Comparison of ENCODE assay signal across 1 cellular context in the genomic region with DNA sequence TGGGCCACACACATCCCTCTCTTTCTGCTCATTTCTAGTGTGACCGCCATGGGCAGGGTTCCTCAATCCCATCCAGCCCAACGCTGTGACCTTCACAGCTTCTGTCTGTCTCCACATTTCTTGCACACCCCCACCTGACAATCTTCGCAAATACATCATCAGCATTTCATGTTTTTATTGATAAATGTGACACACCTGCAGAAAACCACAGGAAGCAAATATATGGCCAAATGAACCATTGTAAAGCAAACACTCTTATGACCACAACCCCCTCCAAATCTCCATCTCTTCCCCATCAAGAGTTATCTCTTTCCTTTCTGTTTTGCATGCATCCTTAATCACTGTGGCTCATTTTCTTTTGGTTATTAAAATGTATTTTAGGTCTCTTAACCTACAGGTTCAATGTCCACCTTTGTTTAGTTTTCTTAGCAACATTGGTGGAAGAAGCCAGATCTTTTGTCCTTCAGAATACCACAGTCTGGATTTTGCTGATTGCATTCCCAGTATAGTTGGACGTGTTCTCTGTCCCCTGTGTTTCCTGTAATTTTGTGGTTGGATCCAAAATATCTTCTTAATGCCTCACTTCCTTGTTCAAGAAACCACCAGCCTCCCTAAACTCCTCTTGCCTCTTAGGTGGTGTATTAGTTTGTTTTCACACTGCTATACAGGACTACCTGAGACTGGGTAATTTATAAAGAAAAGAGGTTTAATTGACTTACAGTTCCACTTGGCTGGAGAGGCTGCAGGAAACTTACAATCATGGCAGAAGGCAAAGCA.
TF ChIP-seq lines count a peak whose summit lies in the region.

No MANE protein-coding gene starts in this region.

TF ChIP-seq in HCT116, 20 proteins besides CTCF, POLR2A, EP300 and RAD21 (continued from another document):
- TF ChIP-seq, protein P1, sequence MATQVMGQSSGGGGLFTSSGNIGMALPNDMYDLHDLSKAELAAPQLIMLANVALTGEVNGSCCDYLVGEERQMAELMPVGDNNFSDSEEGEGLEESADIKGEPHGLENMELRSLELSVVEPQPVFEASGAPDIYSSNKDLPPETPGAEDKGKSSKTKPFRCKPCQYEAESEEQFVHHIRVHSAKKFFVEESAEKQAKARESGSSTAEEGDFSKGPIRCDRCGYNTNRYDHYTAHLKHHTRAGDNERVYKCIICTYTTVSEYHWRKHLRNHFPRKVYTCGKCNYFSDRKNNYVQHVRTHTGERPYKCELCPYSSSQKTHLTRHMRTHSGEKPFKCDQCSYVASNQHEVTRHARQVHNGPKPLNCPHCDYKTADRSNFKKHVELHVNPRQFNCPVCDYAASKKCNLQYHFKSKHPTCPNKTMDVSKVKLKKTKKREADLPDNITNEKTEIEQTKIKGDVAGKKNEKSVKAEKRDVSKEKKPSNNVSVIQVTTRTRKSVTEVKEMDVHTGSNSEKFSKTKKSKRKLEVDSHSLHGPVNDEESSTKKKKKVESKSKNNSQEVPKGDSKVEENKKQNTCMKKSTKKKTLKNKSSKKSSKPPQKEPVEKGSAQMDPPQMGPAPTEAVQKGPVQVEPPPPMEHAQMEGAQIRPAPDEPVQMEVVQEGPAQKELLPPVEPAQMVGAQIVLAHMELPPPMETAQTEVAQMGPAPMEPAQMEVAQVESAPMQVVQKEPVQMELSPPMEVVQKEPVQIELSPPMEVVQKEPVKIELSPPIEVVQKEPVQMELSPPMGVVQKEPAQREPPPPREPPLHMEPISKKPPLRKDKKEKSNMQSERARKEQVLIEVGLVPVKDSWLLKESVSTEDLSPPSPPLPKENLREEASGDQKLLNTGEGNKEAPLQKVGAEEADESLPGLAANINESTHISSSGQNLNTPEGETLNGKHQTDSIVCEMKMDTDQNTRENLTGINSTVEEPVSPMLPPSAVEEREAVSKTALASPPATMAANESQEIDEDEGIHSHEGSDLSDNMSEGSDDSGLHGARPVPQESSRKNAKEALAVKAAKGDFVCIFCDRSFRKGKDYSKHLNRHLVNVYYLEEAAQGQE (IDR thresholded peaks at IDR 0.05; ENCODE audit: low read depth) = no peak
- TF ChIP-seq, protein P2, sequence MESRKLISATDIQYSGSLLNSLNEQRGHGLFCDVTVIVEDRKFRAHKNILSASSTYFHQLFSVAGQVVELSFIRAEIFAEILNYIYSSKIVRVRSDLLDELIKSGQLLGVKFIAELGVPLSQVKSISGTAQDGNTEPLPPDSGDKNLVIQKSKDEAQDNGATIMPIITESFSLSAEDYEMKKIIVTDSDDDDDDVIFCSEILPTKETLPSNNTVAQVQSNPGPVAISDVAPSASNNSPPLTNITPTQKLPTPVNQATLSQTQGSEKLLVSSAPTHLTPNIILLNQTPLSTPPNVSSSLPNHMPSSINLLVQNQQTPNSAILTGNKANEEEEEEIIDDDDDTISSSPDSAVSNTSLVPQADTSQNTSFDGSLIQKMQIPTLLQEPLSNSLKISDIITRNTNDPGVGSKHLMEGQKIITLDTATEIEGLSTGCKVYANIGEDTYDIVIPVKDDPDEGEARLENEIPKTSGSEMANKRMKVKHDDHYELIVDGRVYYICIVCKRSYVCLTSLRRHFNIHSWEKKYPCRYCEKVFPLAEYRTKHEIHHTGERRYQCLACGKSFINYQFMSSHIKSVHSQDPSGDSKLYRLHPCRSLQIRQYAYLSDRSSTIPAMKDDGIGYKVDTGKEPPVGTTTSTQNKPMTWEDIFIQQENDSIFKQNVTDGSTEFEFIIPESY (IDR thresholded peaks at IDR 0.05; ENCODE audit: extremely low read depth, insufficient replicate concordance, low read length) = no peak
- no peak for TF ChIP-seq JUND (IDR thresholded peaks at IDR 0.05)
- TF ChIP-seq TCF7L2 (IDR thresholded peaks at IDR 0.05; ENCODE audit: borderline replicate concordance, extremely low read depth, insufficient read depth, insufficient read length) = no peak
- no peak for TF ChIP-seq CEBPB (IDR thresholded peaks at IDR 0.05; ENCODE audit: low read depth)
